In genomic region chr16:23342083-23342640, GRCh38 we compare ENCODE assay signal across 22 cellular contexts. TPM values are rescaled to one million over a fixed set of nuclear protein-coding genes. Genes with fewer than 3 reads are reported as not detected.
DNase-seq lines count a peak whose midpoint lies in the region; ATAC-seq and TF ChIP-seq lines count a peak whose summit lies in the region.
"Had no signal": no experiment of that assay in that cellular context is flagged by ENCODE, and none has a peak within 500 bp of the region (broad histone marks: within the 10 kb centered on the region; RNA-seq: fewer than 3 reads in every experiment).

No MANE protein-coding gene starts in this region.

- peaks cover 8% of the 10 kb centered on the region for H3K27me3 Mint-ChIP-seq in H9 (ENCODE audit: low read depth)
- H3K27me3 Mint-ChIP-seq: IgD-negative memory B cell had no signal

- DNase-seq in NOMO-1 treated with DMSO at 0.1 percent for 48 hours (lab: John Stamatoyannopoulos, UW; ENCODE audit: unreplicated experiment), result peak; percentile 17
- DNase-seq in NOMO-1 (lab: John Stamatoyannopoulos, UW; ENCODE audit: unreplicated experiment in 2 of 2), result no peak
- DNase-seq in left colon, result no peak
- no peak for DNase-seq in transverse colon
- no peak for DNase-seq in H9
- no peak for DNase-seq in sciatic nerve (ENCODE audit: low spot score)
- DNase-seq in coronary artery (ENCODE audit: low spot score), result no peak
- DNase-seq: CD4-positive, alpha-beta memory T cell; DMS79; NCI-H1048; NCI-H1436; NCI-H2029; NCI-H2171 treated with DMSO at 0.1 percent for 48 hours; NCI-H446 treated with DMSO at 0.1 percent for 48 hours; NCI-H69; T-helper 17 cell had no signal

- H3K4me2 ChIP-seq in OCI-LY1 (ENCODE audit: low read length) (no peak overlapping the region), H9 (ENCODE audit: insufficient read depth, insufficient read length, low read length) (no peak overlapping the region)

- no peak overlapping the region for H4K5ac ChIP-seq in H9 (ENCODE audit: insufficient read length, low read depth, low read length)

- H3K18ac ChIP-seq in H9 (ENCODE audit: insufficient read length, low read depth, low read length), result no peak overlapping the region

- H3K4me1 ChIP-seq in OCI-LY1 (ENCODE audit: insufficient read depth, low read length, severe bottlenecking), result peaks cover 8% of the 10 kb centered on the region
- peaks cover 0 to 31% (median 16%) of the 10 kb centered on the region in 4 donors for H3K4me1 ChIP-seq in transverse colon
- H3K4me1 ChIP-seq in H9 (ENCODE audit: insufficient read depth, low read length), result no peaks in the 10 kb centered on the region

- no peak overlapping the region for H4K91ac ChIP-seq in H9 (ENCODE audit: insufficient read length, low read depth, low read length)

- H3K27ac ChIP-seq in OCI-LY1 (ENCODE audit: low read depth, low read length, poor library complexity, severe bottlenecking), result no peak overlapping the region
- peak overlapping the region; percentile 13 to 51 (median 31) for H3K27ac ChIP-seq in transverse colon
- no peak overlapping the region for H3K27ac ChIP-seq in H9 (ENCODE audit: insufficient read length, low read depth, low read length)
- no peak overlapping the region for H3K27ac ChIP-seq in coronary artery

- in situ Hi-C loops in transverse colon (cut with MboI; ENCODE audit: low pct_ligation_motif_present in 1 of 4, low pct_unique_long_range_greater_than_20kb in 1 of 4, low sequenced_read_pairs in 3 of 4), result no loop called here

- H3K27ac Mint-ChIP-seq in H9, result peak overlapping the region in 1 of 3 experiments; percentile 24; a peak in 2 of 7 replicates
- H3K27ac Mint-ChIP-seq: CD4-positive, alpha-beta memory T cell; IgD-negative memory B cell; T-helper 17 cell had no signal

- no peak overlapping the region for H3K23ac ChIP-seq in H9 (ENCODE audit: insufficient read length, low read depth, low read length)

- H3F3A ChIP-seq in OCI-LY1 (ENCODE audit: insufficient read depth, low read length), result no peaks in the 10 kb centered on the region

- TF ChIP-seq POLR2A in transverse colon (IDR thresholded peaks at IDR 0.05), result no peak

- no peak for TF ChIP-seq EP300 in transverse colon (IDR thresholded peaks at IDR 0.05; ENCODE audit: low read depth)

- H3K14ac ChIP-seq in H9 (ENCODE audit: insufficient read depth, low read length), result no peak overlapping the region

- H3K36me3 Mint-ChIP-seq in H9 (ENCODE audit: insufficient read depth in 1 of 3, low read depth in 3 of 3), result peaks cover 0 to 4% (median 0%) of the 10 kb centered on the region in 3 experiments; a peak in 2 of 7 replicates
- H3K36me3 Mint-ChIP-seq: CD4-positive, alpha-beta memory T cell; IgD-negative memory B cell had no signal

- H4K20me1 ChIP-seq in OCI-LY1 (ENCODE audit: insufficient read depth, low read length), result no peaks in the 10 kb centered on the region
- no peaks in the 10 kb centered on the region for H4K20me1 ChIP-seq in H9 (ENCODE audit: control insufficient read depth, insufficient read depth, insufficient read length)

- no peak overlapping the region for H3K4me3 Mint-ChIP-seq in H9
- H3K4me3 Mint-ChIP-seq: CD4-positive, alpha-beta memory T cell; T-helper 17 cell had no signal

- H2BK15ac ChIP-seq in H9 (ENCODE audit: low read depth, low read length), result no peak overlapping the region

- H3K36me3 ChIP-seq in OCI-LY1 (ENCODE audit: insufficient read depth, low read length) (no peaks in the 10 kb centered on the region; the same call in 1 of the 2 replicates), transverse colon (no peaks in the 10 kb centered on the region)

- ATAC-seq in left colon, result peak; percentile 51
- ATAC-seq in sciatic nerve, result no peak
- ATAC-seq: Right ventricle myocardium inferior, T-helper 17 cell had no signal

- H3K23me2 ChIP-seq in H9 (ENCODE audit: insufficient read length, low read depth, low read length, poor library complexity, severe bottlenecking), result no peaks in the 10 kb centered on the region

- no peak overlapping the region for H3K56ac ChIP-seq in H9 (ENCODE audit: insufficient read length, low read depth, low read length)

- H2BK12ac ChIP-seq in H9 (ENCODE audit: insufficient read length, low read depth, low read length), result no peak overlapping the region

- H3K9me3 Mint-ChIP-seq in H9, result peaks cover 5 to 6% of the 10 kb centered on the region in 2 experiments; a peak in 2 of 5 replicates

- H4K8ac ChIP-seq in H9 (replicated peaks; ENCODE audit: insufficient read length, low read depth, low read length), result no peak overlapping the region

- 37 to 49% methylated on average over 3 to 5 of the region's 5 CpGs for WGBS in transverse colon (ENCODE audit: low coverage in 1 of 2), 2 donors
- WGBS in H9 (ENCODE audit: extremely low coverage, insufficient read length, low lambda C conversion rate), result no CpG with 5 or more reads among the region's 5 CpGs

- H3K79me1 ChIP-seq in H9 (ENCODE audit: insufficient read depth, low read depth, low read length, poor library complexity, severe bottlenecking), result no peaks in the 10 kb centered on the region

- no peak overlapping the region for H2BK5ac ChIP-seq in H9 (ENCODE audit: insufficient read length, low read length)

- no peaks in the 10 kb centered on the region for H3K27me3 ChIP-seq in OCI-LY1 (ENCODE audit: insufficient read depth, low read length)
- no peaks in the 10 kb centered on the region for H3K27me3 ChIP-seq in transverse colon
- no peaks in the 10 kb centered on the region for H3K27me3 ChIP-seq in H9 (ENCODE audit: insufficient read depth, low read length)

- peaks cover 22 to 31% of the 10 kb centered on the region in 2 experiments for H3K4me1 Mint-ChIP-seq in H9
- H3K4me1 Mint-ChIP-seq: CD4-positive, alpha-beta memory T cell; IgD-negative memory B cell; T-helper 17 cell had no signal

- H3K4ac ChIP-seq in H9 (ENCODE audit: low read depth, low read length), result no peak overlapping the region

- peaks cover 5% of the 10 kb centered on the region for H3K9me3 ChIP-seq in OCI-LY1 (ENCODE audit: low read length)
- no peaks in the 10 kb centered on the region for H3K9me3 ChIP-seq in transverse colon
- H3K9me3 ChIP-seq in H9 (ENCODE audit: control insufficient read depth, low read depth, low read length), result no peaks in the 10 kb centered on the region

- no peak overlapping the region for H3T11ph ChIP-seq in H9 (ENCODE audit: low read length)

- H2BK20ac ChIP-seq in H9 (ENCODE audit: low read depth, low read length, poor library complexity, severe bottlenecking), result no peak overlapping the region

- 0 out of 2 replicates have a peak overlapping the region, but pooled peaks have one; percentile 29 for H2AFZ ChIP-seq in OCI-LY1 (ENCODE audit: low read length)
- H2AFZ ChIP-seq in H9 (ENCODE audit: low read length), result no peak overlapping the region

- H3K79me2 ChIP-seq in OCI-LY1 (ENCODE audit: insufficient read depth, low read length) (no peaks in the 10 kb centered on the region), H9 (ENCODE audit: insufficient read depth, low read length) (no peaks in the 10 kb centered on the region)

- H2BK120ac ChIP-seq in H9 (ENCODE audit: low read depth, low read length, poor library complexity, severe bottlenecking), result no peak overlapping the region

- H3K4me3 ChIP-seq in OCI-LY1 (ENCODE audit: low read depth, low read length, poor library complexity, severe bottlenecking) (no peak overlapping the region), transverse colon (no peak overlapping the region), coronary artery (no peak overlapping the region)

- intact Hi-C loops in left colon (cut with DNase I, micrococcal nuclease) (no loop called here), transverse colon (cut with DNase I; ENCODE audit: low total_unique reads) (no loop called here), sciatic nerve (cut with DNase I) (no loop called here)

- no peak overlapping the region for H2AK5ac ChIP-seq in H9 (ENCODE audit: insufficient read length, low read length)

- no peak overlapping the region for H3K9ac ChIP-seq in OCI-LY1 (ENCODE audit: low read length)
- no peak overlapping the region for H3K9ac ChIP-seq in H9 (ENCODE audit: extremely low read depth, insufficient read length, low read length)

- TF ChIP-seq CTCF in OCI-LY1 (IDR thresholded peaks at IDR 0.05; ENCODE audit: low read length) (no peak), transverse colon (IDR thresholded peaks at IDR 0.05) (no peak), H9 (conservative IDR thresholded peaks at IDR 0.05) (no peak), coronary artery (IDR thresholded peaks at IDR 0.05) (no peak)

- no peaks in the 10 kb centered on the region for H3K9me2 ChIP-seq in OCI-LY1 (ENCODE audit: low read depth, low read length)

RNA-seq across cellular contexts. Expression of gene SCNN1B, which starts 40.1 kb away (rescaled TPM):
- total RNA-seq in left colon, result 100 to 1,000 TPM; 322 to 715 TPM
- total RNA-seq in transverse colon, result 100 to 1,000 TPM; 142 to 729 (median 556) TPM
- 0.11 and 0.35 TPM in 2 replicates for total RNA-seq in H9 (2021)
- 2.3 TPM for total RNA-seq in sciatic nerve
- total RNA-seq: A172; CD4-positive, alpha-beta memory T cell; LHCN-M2; SK-MEL-5; T-helper 17 cell had no signal

Comparison
In these comparisons a context has a peak if more than half of its experiments do, and no peak if none do; other contexts are left out.
1. H3K27ac ChIP-seq: peak in transverse colon (4 of 4); none in OCI-LY1 (single experiment), H9 (single experiment) and coronary artery (0 of 2).
2. RNA of gene SCNN1B, which starts 40.1 kb away (total RNA-seq): 322 to 715 TPM in left colon and 142 to 729 TPM in transverse colon; 2.3 TPM in sciatic nerve (single experiment) and 0.11 to 0.35 TPM in H9; every median in the first group is over 10 times any median in the second.